Comparison of ENCODE assay signal across 10 cellular contexts in the genomic region with DNA sequence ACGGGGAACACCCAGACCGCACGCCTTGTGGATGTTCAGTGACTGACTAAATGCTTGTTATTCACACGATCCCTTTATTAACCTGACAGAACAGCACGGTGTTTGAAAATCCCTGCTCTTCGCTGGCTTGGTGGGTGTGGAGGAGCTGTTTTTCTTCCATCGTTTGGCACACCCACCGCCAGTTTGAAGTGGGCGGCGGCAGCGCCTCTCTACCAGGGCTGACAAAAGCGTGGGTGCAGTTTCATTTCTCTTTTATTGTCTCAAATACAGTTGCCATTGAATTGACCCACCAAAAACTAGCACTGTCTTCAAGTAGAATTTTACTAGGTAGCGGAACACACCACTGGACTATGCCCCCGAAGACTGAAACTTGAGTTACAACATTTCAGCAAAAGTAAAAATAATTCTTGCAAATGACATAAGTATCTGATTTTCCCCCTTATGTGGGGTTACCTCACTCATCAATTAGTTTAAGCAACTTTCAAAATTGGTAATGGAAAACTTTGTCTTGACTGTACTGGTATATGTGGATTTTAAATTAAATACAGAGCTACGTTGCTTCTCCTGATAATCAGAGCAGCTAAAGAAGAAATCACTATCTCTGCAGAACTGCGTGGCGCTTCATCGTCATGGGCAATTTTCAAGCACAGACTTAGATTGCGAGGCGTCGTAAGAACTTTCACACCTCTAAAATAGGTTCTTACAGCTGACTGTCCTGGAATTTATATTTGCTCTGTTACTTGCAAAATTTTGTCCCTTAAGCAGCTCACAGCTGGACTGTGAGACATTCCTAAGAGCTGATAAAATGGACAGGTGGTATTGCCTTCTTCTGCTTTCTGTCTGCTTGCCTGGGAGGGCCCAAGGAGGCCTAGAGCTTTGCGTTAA.
DNase-seq lines count a peak whose midpoint lies in the region; ATAC-seq, FAIRE-seq and TF ChIP-seq lines count a peak whose summit lies in the region.
"Had no signal": no experiment of that assay in that cellular context is flagged by ENCODE, and none has a peak within 500 bp of the region (broad histone marks: within the 10 kb centered on the region; RNA-seq: fewer than 3 reads in every experiment).

No MANE protein-coding gene starts in this region.

- FAIRE-seq in HepG2 (lab: Jason Lieb, UNC), result no peak
- FAIRE-seq: colon had no signal

- no peak overlapping the region for H2AFZ ChIP-seq in HepG2 (ENCODE audit: low read length)
- no peak overlapping the region for H2AFZ ChIP-seq in OCI-LY7 (ENCODE audit: low read length)

- TF ChIP-seq CTCF in mucosa of descending colon (IDR thresholded peaks at IDR 0.05), result no peak
- no peak for TF ChIP-seq CTCF in HepG2 (CRISPR knock-in tag; IDR thresholded peaks at IDR 0.05)
- no peak for TF ChIP-seq CTCF in OCI-LY7 (conservative IDR thresholded peaks at IDR 0.05; ENCODE audit: low read length)

- BruUV-seq in HepG2 (replicated peaks; lab: Mats Ljungman, UMichigan) (no TSS peak), OCI-LY7 (replicated peaks; lab: Mats Ljungman, UMichigan) (no TSS peak)

- peak; percentile 74 for ATAC-seq in HG02571 (IDR thresholded peaks at IDR 0.05; ENCODE audit: unreplicated experiment)
- ATAC-seq in mucosa of descending colon, result peak; percentile 24
- no peak for ATAC-seq in HepG2

- H3K9me3 ChIP-seq in BLaER1 treated with 17β-estradiol and CSF1 and Interleukin-3, amounts not matched to agents 10 nM and 100 nM (replicated peaks in 1 of 11), result peaks cover 28 to 58% (median 38%) of the 10 kb centered on the region in 11 experiments
- H3K9me3 ChIP-seq in mucosa of descending colon (no peaks in the 10 kb centered on the region), HepG2 (ENCODE audit: low read length) (no peaks in the 10 kb centered on the region), OCI-LY7 (ENCODE audit: low read length) (no peaks in the 10 kb centered on the region)
- H3K9me3 ChIP-seq: tibial artery had no signal

- in situ Hi-C loops in HepG2 (cut with HindIII; ENCODE audit: extremely low pct_ligation_motif_present, low pct_unique_long_range_greater_than_20kb), result no loop called here

- H3K9ac ChIP-seq in BLaER1 treated with 17β-estradiol and CSF1 and Interleukin-3, amounts not matched to agents 10 nM and 100 nM, result peak overlapping the region in 7 of 11 experiments; percentile 13 to 42 (median 31); a peak in 9 of 22 replicates
- no peak overlapping the region for H3K9ac ChIP-seq in HepG2 (ENCODE audit: insufficient read depth, low read depth, low read length)

- POLR2A ChIA-PET in HepG2 (lab: Yijun Ruan, JAX) (no interaction called here), OCI-LY7 (lab: Charles Lee) (no interaction called here)

- H4K20me1 ChIP-seq in BLaER1 treated with 17β-estradiol and CSF1 and Interleukin-3, amounts not matched to agents 10 nM and 100 nM, result peaks cover 0 to 6% (median 0%) of the 10 kb centered on the region in 11 experiments; a peak in 2 of 22 replicates
- H4K20me1 ChIP-seq in HepG2 (ENCODE audit: insufficient read depth, low read length) (no peaks in the 10 kb centered on the region), OCI-LY7 (ENCODE audit: insufficient read depth, low read length) (no peaks in the 10 kb centered on the region)

- peak overlapping the region in 7 of 11 experiments; percentile 7 to 39 (median 31); a peak in 10 of 22 replicates for H3K27ac ChIP-seq in BLaER1 treated with 17β-estradiol and CSF1 and Interleukin-3, amounts not matched to agents 10 nM and 100 nM
- H3K27ac ChIP-seq in HepG2 (ENCODE audit: extremely low read length, insufficient read depth, low read length) (no peak overlapping the region), OCI-LY7 (ENCODE audit: low read depth, low read length, poor library complexity, severe bottlenecking) (no peak overlapping the region)
- H3K27ac ChIP-seq: tibial artery had no signal

- intact Hi-C loops in mucosa of descending colon (cut with DNase I, micrococcal nuclease) (no loop called here), HepG2 (cut with micrococcal nuclease; ENCODE audit: unreplicated experiment) (no loop called here), OCI-LY7 (cut with micrococcal nuclease; ENCODE audit: unreplicated experiment) (no loop called here)

- no peaks in the 10 kb centered on the region for H3K79me2 ChIP-seq in HepG2 (ENCODE audit: insufficient read depth, low read length)
- H3K79me2 ChIP-seq in OCI-LY7 (ENCODE audit: insufficient read depth, low read depth, low read length), result no peaks in the 10 kb centered on the region

- peak overlapping the region; percentile 48 to 78 (median 56); a peak in 21 of 22 replicates for H3K4me2 ChIP-seq in BLaER1 treated with 17β-estradiol and CSF1 and Interleukin-3, amounts not matched to agents 10 nM and 100 nM
- no peak overlapping the region for H3K4me2 ChIP-seq in HepG2 (ENCODE audit: low read depth, low read length)
- H3K4me2 ChIP-seq in OCI-LY7 (ENCODE audit: low read length), result no peak overlapping the region

- peaks cover 0 to 85% (median 69%) of the 10 kb centered on the region in 11 experiments; a peak in 19 of 22 replicates for H3K36me3 ChIP-seq in BLaER1 treated with 17β-estradiol and CSF1 and Interleukin-3, amounts not matched to agents 10 nM and 100 nM
- no peaks in the 10 kb centered on the region for H3K36me3 ChIP-seq in mucosa of descending colon (ENCODE audit: low read depth)
- H3K36me3 ChIP-seq in HepG2 (replicated peaks in 1 of 2; ENCODE audit: control insufficient read depth in 1 of 2, insufficient read depth in 2 of 2, low read length in 2 of 2), result 0 out of 5 replicates have a peak, but pooled peaks cover 0 to 6% of the 10 kb centered on the region in 2 experiments
- no peaks in the 10 kb centered on the region for H3K36me3 ChIP-seq in OCI-LY7 (ENCODE audit: insufficient read depth, low read length)

- TF ChIP-seq RAD21 in HepG2 (CRISPR knock-in tag; IDR thresholded peaks at IDR 0.05), result no peak

- CTCF ChIA-PET in HepG2 (lab: Yijun Ruan, JAX; ENCODE audit: low intra/inter-chr PET ratio, low total read pairs) (no interaction called here), OCI-LY7 (lab: Charles Lee; ENCODE audit: unreplicated experiment) (interaction anchor here (0.7 kb wide), 1 partner anchor 13 kb away, joined by 4 read pairs; no protein-coding TSS in a partner anchor)

- no peak for TF ChIP-seq POLR2A in HepG2 (IDR thresholded peaks at IDR 0.05; ENCODE audit: insufficient read depth in 1 of 2, low read depth in 2 of 2, low read length in 2 of 2)

- 95% methylated on average over 20 of the region's 22 CpGs for WGBS in HepG2 (ENCODE audit: low lambda C conversion rate)

- no peaks in the 10 kb centered on the region for H3K27me3 ChIP-seq in BLaER1 treated with 17β-estradiol and CSF1 and Interleukin-3, amounts not matched to agents 10 nM and 100 nM
- no peaks in the 10 kb centered on the region for H3K27me3 ChIP-seq in HepG2 (ENCODE audit: control insufficient read depth in 1 of 2, insufficient read depth in 2 of 2, low read length in 2 of 2)
- H3K27me3 ChIP-seq: tibial artery had no signal

- TF ChIP-seq EP300 in HepG2 (IDR thresholded peaks at IDR 0.05; ENCODE audit: low read depth in 2 of 2, low read length in 2 of 2), result no peak
- no peak for TF ChIP-seq EP300 in HepG2 (CRISPR knock-in tag; IDR thresholded peaks at IDR 0.05; ENCODE audit: borderline replicate concordance)

- no peaks in the 10 kb centered on the region for H3K9me2 ChIP-seq in OCI-LY7 (ENCODE audit: insufficient read depth, low read length)

- peak overlapping the region in 5 of 10 experiments; percentile 2 to 42 (median 17); a peak in 5 of 20 replicates for H3K4me3 ChIP-seq in BLaER1 treated with 17β-estradiol and CSF1 and Interleukin-3, amounts not matched to agents 10 nM and 100 nM
- H3K4me3 ChIP-seq in mucosa of descending colon (no peak overlapping the region), HepG2 (replicated peaks in 1 of 3; ENCODE audit: insufficient read depth in 1 of 3, low read depth in 2 of 3, low read length in 3 of 3) (no peak overlapping the region), OCI-LY7 (ENCODE audit: low read depth, low read length, poor library complexity, severe bottlenecking) (no peak overlapping the region)
- H3K4me3 ChIP-seq: tibial artery had no signal

- H3K4me1 ChIP-seq in BLaER1 treated with 17β-estradiol and CSF1 and Interleukin-3, amounts not matched to agents 10 nM and 100 nM, result peaks cover 15 to 63% (median 52%) of the 10 kb centered on the region in 10 experiments
- H3K4me1 ChIP-seq in mucosa of descending colon (ENCODE audit: low read depth) (no peaks in the 10 kb centered on the region), HepG2 (ENCODE audit: insufficient read depth, low read length) (peaks cover 10% of the 10 kb centered on the region), OCI-LY7 (ENCODE audit: insufficient read depth, low read length, poor library complexity, severe bottlenecking) (no peaks in the 10 kb centered on the region)

- peak; percentile 53 for DNase-seq in activated CD8-positive, alpha-beta memory T cell treated with anti-CD3 and anti-CD28 coated beads, Interleukin-2, amount 50 U/mL, for 4 hours
- DNase-seq in mucosa of descending colon (no peak), HepG2 (ENCODE audit: low spot score) (no peak), OCI-LY7 (ENCODE audit: low spot score) (no peak), NCI-H345 treated with DMSO at 0.1 percent for 48 hours (lab: John Stamatoyannopoulos, UW; ENCODE audit: unreplicated experiment) (no peak), islet precursor cell (no peak)

TF ChIP-seq in HepG2, 621 proteins besides CTCF, POLR2A, EP300 and RAD21 (continues in another document):
- TF ChIP-seq FIP1L1 (IDR thresholded peaks at IDR 0.05; ENCODE audit: borderline replicate concordance, insufficient read depth, low read depth, low read length), result no peak
- TF ChIP-seq, protein P1, sequence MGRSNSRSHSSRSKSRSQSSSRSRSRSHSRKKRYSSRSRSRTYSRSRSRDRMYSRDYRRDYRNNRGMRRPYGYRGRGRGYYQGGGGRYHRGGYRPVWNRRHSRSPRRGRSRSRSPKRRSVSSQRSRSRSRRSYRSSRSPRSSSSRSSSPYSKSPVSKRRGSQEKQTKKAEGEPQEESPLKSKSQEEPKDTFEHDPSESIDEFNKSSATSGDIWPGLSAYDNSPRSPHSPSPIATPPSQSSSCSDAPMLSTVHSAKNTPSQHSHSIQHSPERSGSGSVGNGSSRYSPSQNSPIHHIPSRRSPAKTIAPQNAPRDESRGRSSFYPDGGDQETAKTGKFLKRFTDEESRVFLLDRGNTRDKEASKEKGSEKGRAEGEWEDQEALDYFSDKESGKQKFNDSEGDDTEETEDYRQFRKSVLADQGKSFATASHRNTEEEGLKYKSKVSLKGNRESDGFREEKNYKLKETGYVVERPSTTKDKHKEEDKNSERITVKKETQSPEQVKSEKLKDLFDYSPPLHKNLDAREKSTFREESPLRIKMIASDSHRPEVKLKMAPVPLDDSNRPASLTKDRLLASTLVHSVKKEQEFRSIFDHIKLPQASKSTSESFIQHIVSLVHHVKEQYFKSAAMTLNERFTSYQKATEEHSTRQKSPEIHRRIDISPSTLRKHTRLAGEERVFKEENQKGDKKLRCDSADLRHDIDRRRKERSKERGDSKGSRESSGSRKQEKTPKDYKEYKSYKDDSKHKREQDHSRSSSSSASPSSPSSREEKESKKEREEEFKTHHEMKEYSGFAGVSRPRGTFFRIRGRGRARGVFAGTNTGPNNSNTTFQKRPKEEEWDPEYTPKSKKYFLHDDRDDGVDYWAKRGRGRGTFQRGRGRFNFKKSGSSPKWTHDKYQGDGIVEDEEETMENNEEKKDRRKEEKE (IDR thresholded peaks at IDR 0.05), result no peak
- TF ChIP-seq MIER2 (CRISPR knock-in tag; IDR thresholded peaks at IDR 0.05), result no peak
- no peak for TF ChIP-seq ZNF10 (CRISPR knock-in tag; IDR thresholded peaks at IDR 0.05; ENCODE audit: borderline replicate concordance, low read depth)

Comparison
In these comparisons a context has a peak if more than half of its experiments do, and no peak if none do; other contexts are left out.
1. H3K27ac ChIP-seq: peak in BLaER1 treated with 17β-estradiol and CSF1 and Interleukin-3, amounts not matched to agents 10 nM and 100 nM (7 of 11); none in HepG2 (single experiment) and OCI-LY7 (single experiment).
2. H3K4me2 ChIP-seq: peak in BLaER1 treated with 17β-estradiol and CSF1 and Interleukin-3, amounts not matched to agents 10 nM and 100 nM (11 of 11); none in HepG2 (single experiment) and OCI-LY7 (single experiment).